Comparison of ENCODE assay signal across 8 cellular contexts in the genomic region with DNA sequence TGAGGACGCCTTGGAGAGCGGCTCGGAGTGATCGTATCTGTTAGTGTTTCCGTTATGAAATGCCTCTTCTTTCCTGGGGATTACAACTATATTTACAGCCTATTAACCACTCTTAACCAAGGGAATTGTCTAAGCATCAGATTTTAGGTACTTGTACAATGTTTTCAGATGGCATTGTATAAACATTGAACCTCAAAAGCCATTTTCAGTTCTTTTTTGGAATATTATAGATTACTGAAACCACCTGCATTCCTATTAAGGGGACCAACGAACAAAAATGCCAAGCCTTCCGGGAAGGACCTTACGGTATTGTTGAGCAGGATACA. TPM values are rescaled to one million over a fixed set of nuclear protein-coding genes. Genes with fewer than 3 reads are reported as not detected.
A peak's percentile ranks its signal among the peaks of the same experiment; 100 is the strongest.
DNase-seq lines count a peak whose midpoint lies in the region; ATAC-seq, FAIRE-seq and TF ChIP-seq lines count a peak whose summit lies in the region.

No MANE protein-coding gene starts in this region.

- no peaks in the 10 kb centered on the region for H3K9me3 ChIP-seq in CD8-positive, alpha-beta T cell (ENCODE audit: low read length)
- no peaks in the 10 kb centered on the region for H3K9me3 ChIP-seq in PC-9 (ENCODE audit: insufficient read depth, low read depth)
- H3K9me3 ChIP-seq in esophagus (ENCODE audit: control insufficient read depth in 2 of 2, insufficient read depth in 1 of 2, low read depth in 1 of 2, low read length in 1 of 2): no peaks in the 10 kb centered on the region
- no peaks in the 10 kb centered on the region for H3K9me3 ChIP-seq in pancreas

- peak overlapping the region; percentile 52 for H3K4me3 ChIP-seq in CD8-positive, alpha-beta T cell (ENCODE audit: low read depth, low read length)
- H3K4me3 ChIP-seq in PC-9 (peak overlapping the region; percentile 71), esophagus (ENCODE audit: low read depth in 1 of 2, low read length in 2 of 2) (peak overlapping the region; percentile 85 to 89), pancreas (peak overlapping the region; percentile 58 to 84 (median 73))

- POLR2A ChIA-PET in CD8-positive, alpha-beta T cell (lab: Charles Lee): no interaction called here
- POLR2A ChIA-PET in PC-9 (lab: Charles Lee; ENCODE audit: unreplicated experiment): interaction anchor here (0.6 kb wide), 2 partner anchors 521 to 730 kb away, joined by 3 to 6 read pairs; no protein-coding TSS in a partner anchor

- no peak overlapping the region; the same call in 1 of the 2 replicates for H2AFZ ChIP-seq in PC-9

- no peak for DNase-seq in CD8-positive, alpha-beta T cell
- DNase-seq in PC-9 (no peak), pancreas (no peak), EL (no peak), SW 1271 (lab: John Stamatoyannopoulos, UW) (no peak), NCI-H774 (lab: John Stamatoyannopoulos, UW) (no peak)

- no peaks in the 10 kb centered on the region for H3K79me2 ChIP-seq in PC-9 (ENCODE audit: low read depth)

- H3K36me3 Mint-ChIP-seq in CD8-positive, alpha-beta T cell: no peaks in the 10 kb centered on the region

- H3K4me3 Mint-ChIP-seq in CD8-positive, alpha-beta T cell: peak overlapping the region; percentile 78

- FAIRE-seq in pancreas (lab: Jason Lieb, UNC): no peak

- CTCF ChIA-PET in CD8-positive, alpha-beta T cell (lab: Charles Lee): interaction anchor here (0.6 to 0.9 kb wide), 2 partner anchors 29 to 583 kb away, joined by 3 to 4 read pairs; no protein-coding TSS in a partner anchor
- CTCF ChIA-PET in PC-9 (lab: Charles Lee): interaction anchor here (0.5 kb wide), 1 partner anchor 158 kb away, joined by 5 read pairs; no protein-coding TSS in a partner anchor

- H3K27ac ChIP-seq in CD8-positive, alpha-beta T cell (ENCODE audit: low read depth, low read length): no peak overlapping the region
- no peak overlapping the region for H3K27ac ChIP-seq in PC-9
- no peak overlapping the region for H3K27ac ChIP-seq in esophagus (ENCODE audit: low read depth in 2 of 2, low read length in 1 of 2)
- peak overlapping the region; percentile 56 to 84 (median 82) for H3K27ac ChIP-seq in pancreas

- TF ChIP-seq CTCF in CD8-positive, alpha-beta T cell (IDR thresholded peaks at IDR 0.05): no peak
- no peak for TF ChIP-seq CTCF in PC-9 (conservative IDR thresholded peaks at IDR 0.05)
- no peak for TF ChIP-seq CTCF in pancreas (IDR thresholded peaks at IDR 0.05)

- H3K36me3 ChIP-seq in CD8-positive, alpha-beta T cell (ENCODE audit: insufficient read depth, low read length): no peaks in the 10 kb centered on the region
- no peaks in the 10 kb centered on the region for H3K36me3 ChIP-seq in PC-9 (ENCODE audit: low read depth)
- H3K36me3 ChIP-seq in esophagus (ENCODE audit: control insufficient read depth in 2 of 2, insufficient read depth in 2 of 2, low read length in 1 of 2): no peaks in the 10 kb centered on the region
- no peaks in the 10 kb centered on the region for H3K36me3 ChIP-seq in pancreas

- H3K4me1 ChIP-seq in CD8-positive, alpha-beta T cell (ENCODE audit: insufficient read depth, low read length): peaks cover 10% of the 10 kb centered on the region
- H3K4me1 ChIP-seq in PC-9 (replicated peaks; ENCODE audit: insufficient read depth): 0 out of 2 replicates have a peak, but pooled peaks cover 4% of the 10 kb centered on the region
- H3K4me1 ChIP-seq in esophagus (ENCODE audit: control insufficient read depth in 2 of 2, insufficient read depth in 2 of 2, low read length in 1 of 2): no peaks in the 10 kb centered on the region
- H3K4me1 ChIP-seq in pancreas: peaks cover 0 to 5% (median 3%) of the 10 kb centered on the region in 3 donors

- H3F3A ChIP-seq in PC-9 (ENCODE audit: insufficient read depth, low read depth): no peaks in the 10 kb centered on the region

- BruUV-seq in PC-9 (replicated peaks; lab: Mats Ljungman, UMichigan): no TSS peak

- intact Hi-C loops in CD8-positive, alpha-beta T cell (cut with DNase I, micrococcal nuclease): loop anchor here (2.0 to 5.0 kb wide), 3 partner anchors 27 to 936 kb away; a partner anchor contains a TSS
- intact Hi-C loops in PC-9 (cut with micrococcal nuclease; ENCODE audit: unreplicated experiment) (no loop called here), pancreas (cut with DNase I) (no loop called here)

- H3K27me3 Mint-ChIP-seq in CD8-positive, alpha-beta T cell (ENCODE audit: low read depth): peaks cover 20% of the 10 kb centered on the region

- H3K4me1 Mint-ChIP-seq in CD8-positive, alpha-beta T cell (ENCODE audit: low read depth): peaks cover 13% of the 10 kb centered on the region

- H4K20me1 ChIP-seq in PC-9 (ENCODE audit: insufficient read depth): no peaks in the 10 kb centered on the region

- no peaks in the 10 kb centered on the region for H3K9me2 ChIP-seq in PC-9 (ENCODE audit: insufficient read depth)

- H3K4me2 ChIP-seq in PC-9: peak overlapping the region; percentile 74

- no peak for ATAC-seq in CD8-positive, alpha-beta T cell
- no peak for ATAC-seq in pancreas
- no peak for ATAC-seq in GM21390 (IDR thresholded peaks at IDR 0.05; ENCODE audit: unreplicated experiment)

- H3K27me3 ChIP-seq in CD8-positive, alpha-beta T cell (ENCODE audit: insufficient read depth, low read length): no peaks in the 10 kb centered on the region
- H3K27me3 ChIP-seq in PC-9 (ENCODE audit: insufficient read depth, low read depth) (peaks cover 27% of the 10 kb centered on the region), esophagus (ENCODE audit: control insufficient read depth in 1 of 2, insufficient read depth in 2 of 2, low read length in 2 of 2) (no peaks in the 10 kb centered on the region), pancreas (no peaks in the 10 kb centered on the region)

- peak overlapping the region; percentile 18 for H3K27ac Mint-ChIP-seq in CD8-positive, alpha-beta T cell

- H3K9me3 Mint-ChIP-seq in CD8-positive, alpha-beta T cell: no peaks in the 10 kb centered on the region

- 4 to 5% methylated on average over 8 of the region's 8 CpGs for WGBS in esophagus, 2 donors
- 1 to 2% methylated on average over 8 of the region's 8 CpGs for WGBS in pancreas, 2 donors

RNA-seq across cellular contexts. Expression of a gene that starts 1.1 kb away (rescaled TPM):
- 1 to 10 TPM; 3.0 to 3.3 TPM for total RNA-seq in CD8-positive, alpha-beta T cell
- total RNA-seq in PC-9 (2021) (4.1 and 5.2 TPM in 2 replicates), pancreas (10 to 100 TPM; 15.8 to 30.7 (median 21.0) TPM)
- polyA plus RNA-seq in esophagus (1 to 10 TPM; 5.7 to 7.3 TPM), pancreas (10 to 100 TPM in 1 of 2 donors, 1 to 10 TPM in 1; 7.1 to 13.5 TPM)

Comparison
In these comparisons a context has a peak if more than half of its experiments do, and no peak if none do; other contexts are left out.
1. H3K27ac ChIP-seq: peak in pancreas (4 of 4); none in CD8-positive, alpha-beta T cell (single experiment), PC-9 (single experiment) and esophagus (0 of 2).
2. intact Hi-C loops: an anchor here in CD8-positive, alpha-beta T cell (2.0 to 5.0 kb wide); none called in PC-9 and pancreas.
3. Peak in every context shown above with its lines, with median percentiles within 50 percentile points of each other: H3K4me3 ChIP-seq.